In genomic region chr2:48428449-48428848, GRCh38 we compare ENCODE assay signal across 26 cellular contexts.
"Had no signal": no experiment of that assay in that cellular context is flagged by ENCODE, and none has a peak within 500 bp of the region (broad histone marks: within the 10 kb centered on the region; RNA-seq: fewer than 3 reads in every experiment).

No MANE protein-coding gene starts in this region.

- H3K79me2 ChIP-seq: hepatocyte, parathyroid adenoma had no signal

- H3K9me3 Mint-ChIP-seq: activated CD4-positive, alpha-beta memory T cell treated with anti-CD3 and anti-CD28 coated beads for 36 hours; activated naive CD4-positive, alpha-beta T cell treated with anti-CD3 and anti-CD28 coated beads for 36 hours; activated naive CD8-positive, alpha-beta T cell treated with anti-CD3 and anti-CD28 coated beads for 36 hours; activated T-helper 1 cell treated with anti-CD3 and anti-CD28 coated beads, Interleukin-12 subunit alpha, Interleukin-12 subunit beta, Interleukin-2, Interleukin-4 antibody, amounts not matched to agents 30 ng/mL and 10 ng/mL and 1 ng/mL, durations not matched to agents 14 hours and 24 hours and 36 hours; naive thymus-derived CD8-positive, alpha-beta T cell; T-helper 2 cell treated with Interferon-gamma antibody and Interleukin-4, amounts not matched to agents 5 μg/mL and 100 μg/mL, for 36 hours had no signal

- H2AFZ ChIP-seq: hepatocyte, parathyroid adenoma had no signal

- H3K4me2 ChIP-seq: hepatocyte had no signal

- H3K4me1 Mint-ChIP-seq: activated naive CD8-positive, alpha-beta T cell treated with anti-CD3 and anti-CD28 coated beads for 36 hours; naive thymus-derived CD8-positive, alpha-beta T cell had no signal

- H3K36me3 ChIP-seq: adrenal gland, colonic mucosa, gastrocnemius medialis, right atrium auricular region, spleen, tibial nerve, WERI-Rb-1 had no signal

- H3K27me3 Mint-ChIP-seq: activated naive CD8-positive, alpha-beta T cell treated with anti-CD3 and anti-CD28 coated beads for 36 hours had no signal

- H3K27ac Mint-ChIP-seq: activated CD4-positive, alpha-beta memory T cell treated with anti-CD3 and anti-CD28 coated beads for 36 hours; activated naive CD4-positive, alpha-beta T cell treated with anti-CD3 and anti-CD28 coated beads for 36 hours; activated naive CD8-positive, alpha-beta T cell treated with anti-CD3 and anti-CD28 coated beads for 36 hours; activated T-helper 1 cell treated with anti-CD3 and anti-CD28 coated beads, Interleukin-12 subunit alpha, Interleukin-12 subunit beta, Interleukin-2, Interleukin-4 antibody, amounts not matched to agents 30 ng/mL and 10 ng/mL and 1 ng/mL, durations not matched to agents 14 hours and 24 hours and 36 hours; T-helper 2 cell treated with Interferon-gamma antibody and Interleukin-4, amounts not matched to agents 5 μg/mL and 100 μg/mL, for 36 hours had no signal

- H3K4me3 Mint-ChIP-seq: activated CD4-positive, alpha-beta memory T cell treated with anti-CD3 and anti-CD28 coated beads for 36 hours; activated naive CD4-positive, alpha-beta T cell treated with anti-CD3 and anti-CD28 coated beads for 36 hours; activated naive CD8-positive, alpha-beta T cell treated with anti-CD3 and anti-CD28 coated beads for 36 hours; activated T-helper 1 cell treated with anti-CD3 and anti-CD28 coated beads, Interleukin-12 subunit alpha, Interleukin-12 subunit beta, Interleukin-2, Interleukin-4 antibody, amounts not matched to agents 30 ng/mL and 10 ng/mL and 1 ng/mL, durations not matched to agents 14 hours and 24 hours and 36 hours; naive thymus-derived CD8-positive, alpha-beta T cell; T-helper 2 cell treated with Interferon-gamma antibody and Interleukin-4, amounts not matched to agents 5 μg/mL and 100 μg/mL, for 36 hours had no signal

- H3K36me3 Mint-ChIP-seq: activated CD4-positive, alpha-beta memory T cell treated with anti-CD3 and anti-CD28 coated beads for 36 hours; activated naive CD8-positive, alpha-beta T cell treated with anti-CD3 and anti-CD28 coated beads for 36 hours; naive thymus-derived CD8-positive, alpha-beta T cell had no signal

- H3K4me1 ChIP-seq: body of pancreas, colonic mucosa, gastrocnemius medialis, parathyroid adenoma, right atrium auricular region had no signal

- H3K9ac ChIP-seq: parathyroid adenoma had no signal

- DNase-seq: activated CD4-positive, alpha-beta memory T cell treated with anti-CD3 and anti-CD28 coated beads for 36 hours; activated CD4-positive, alpha-beta T cell treated with anti-CD3 and anti-CD28 coated beads for 48 hours; activated CD8-positive, alpha-beta memory T cell treated with anti-CD3 and anti-CD28 coated beads, Interleukin-2, amount 50 U/mL, for 4 hours; activated effector memory CD4-positive, alpha-beta T cell treated with anti-CD3 and anti-CD28 coated beads, Interleukin-2, amount 50 U/mL, for 16 hours; activated naive CD4-positive, alpha-beta T cell treated with anti-CD3 and anti-CD28 coated beads for 36 hours; activated naive CD8-positive, alpha-beta T cell treated with anti-CD3 and anti-CD28 coated beads for 36 hours; activated T-cell treated with anti-CD3 and anti-CD28 coated beads, Interleukin-2, amount 50 U/mL, for 1 hour; adrenal gland; aorta; body of pancreas; colonic mucosa; dorsolateral prefrontal cortex; effector memory CD4-positive, alpha-beta T cell; gastrocnemius medialis; naive thymus-derived CD8-positive, alpha-beta T cell; nucleus accumbens; spleen; stimulated activated naive CD4-positive, alpha-beta T cell treated with Interleukin-2 at 50 U/mL for 16 hours; T-helper 1 cell; WERI-Rb-1 had no signal

- H3K9me3 ChIP-seq: adrenal gland, body of pancreas, colonic mucosa, gastrocnemius medialis, right atrium auricular region, spleen, tibial nerve had no signal

- H3K27ac ChIP-seq: adrenal gland, body of pancreas, colonic mucosa, dorsolateral prefrontal cortex, gastrocnemius medialis, hepatocyte, parathyroid adenoma, right atrium auricular region, spleen, tibial nerve, WERI-Rb-1 had no signal

- H3K27me3 ChIP-seq: adrenal gland, body of pancreas, colonic mucosa, dorsolateral prefrontal cortex, gastrocnemius medialis, hepatocyte, right atrium auricular region, spleen, tibial nerve had no signal

- H3K4me3 ChIP-seq: adrenal gland, body of pancreas, colonic mucosa, dorsolateral prefrontal cortex, gastrocnemius medialis, hepatocyte, right atrium auricular region, spleen, tibial nerve had no signal
